Comparison of ENCODE assay signal across 1 cellular context in the genomic region with DNA sequence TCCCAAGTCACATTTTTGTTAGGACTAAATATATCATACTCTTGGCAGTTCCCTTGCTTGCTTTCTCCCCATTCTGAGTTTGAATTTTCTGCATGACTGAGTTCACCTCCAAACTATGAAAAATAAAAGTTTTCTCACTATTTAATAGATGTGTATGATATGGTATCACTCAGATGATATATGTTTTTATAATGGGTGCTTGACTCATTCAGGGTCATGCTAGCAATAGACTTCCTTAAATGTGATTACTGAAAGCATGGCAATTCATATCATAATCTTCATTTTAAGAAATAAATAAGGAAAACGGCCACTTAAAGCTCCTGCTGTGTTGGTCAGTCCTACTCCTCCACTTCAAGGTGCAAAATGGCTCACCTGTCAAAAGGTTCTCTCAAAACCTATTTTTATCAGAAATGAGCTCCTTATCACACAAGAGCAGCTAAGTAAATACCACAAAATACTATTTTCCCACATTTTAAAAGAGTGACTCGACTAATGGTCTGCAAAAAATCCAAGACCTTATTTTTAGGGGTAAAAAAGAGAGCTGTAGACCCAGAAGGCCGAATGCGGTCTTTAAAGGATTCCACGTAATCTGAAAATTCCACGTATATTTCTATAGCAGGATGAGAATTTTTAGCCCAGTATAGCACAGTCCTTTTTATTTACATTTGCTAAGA.
A peak's percentile ranks its signal among the peaks of the same experiment; 100 is the strongest.
TF ChIP-seq lines count a peak whose summit lies in the region.

No MANE protein-coding gene starts in this region.

TF ChIP-seq in endothelial cell of umbilical vein, 7 proteins besides CTCF, POLR2A, EP300 and RAD21:
- TF ChIP-seq EZH2 (IDR thresholded peaks at IDR 0.05; ENCODE audit: borderline replicate concordance, low read depth, low read length, severe bottlenecking) (no peak), GATA2 (IDR thresholded peaks at IDR 0.05; ENCODE audit: insufficient read depth, insufficient read length, low read depth, low read length) (peak; percentile 7), POLR2AphosphoS5 (IDR thresholded peaks at IDR 0.05; ENCODE audit: insufficient read depth, low read depth, low read length) (no peak), JUN (IDR thresholded peaks at IDR 0.05; ENCODE audit: borderline replicate concordance, insufficient read depth, insufficient read length, low read depth) (no peak), FOS (IDR thresholded peaks at IDR 0.05; ENCODE audit: borderline replicate concordance, insufficient read depth, low read length) (peak; percentile 23)
